In genomic region chr17:5329784-5330557, GRCh38 we compare ENCODE assay signal across 12 cellular contexts. TPM values are rescaled to one million over a fixed set of nuclear protein-coding genes. Genes with fewer than 3 reads are reported as not detected.
A peak's percentile ranks its signal among the peaks of the same experiment; 100 is the strongest.
DNase-seq lines count a peak whose midpoint lies in the region; ATAC-seq lines count a peak whose summit lies in the region.
"Had no signal": no experiment of that assay in that cellular context is flagged by ENCODE, and none has a peak within 500 bp of the region (broad histone marks: within the 10 kb centered on the region; RNA-seq: fewer than 3 reads in every experiment).

No MANE protein-coding gene starts in this region.

- H3K27me3 Mint-ChIP-seq in activated CD4-positive, alpha-beta T cell treated with anti-CD3 and anti-CD28 coated beads, Interleukin-2, amount 10 ng/mL, durations not matched to agents 7 days and 5 days, result no peaks in the 10 kb centered on the region
- no peaks in the 10 kb centered on the region for H3K27me3 Mint-ChIP-seq in central memory CD8-positive, alpha-beta T cell
- no peaks in the 10 kb centered on the region for H3K27me3 Mint-ChIP-seq in stimulated activated memory B cell treated with anti-CD40 and anti-IgM and Interleukin-4, amounts not matched to agents 10 μg/mL and 1 μg/mL and 100 μg/mL, for 72 hours

- peak overlapping the region; percentile 67 for H3K27ac Mint-ChIP-seq in activated CD4-positive, alpha-beta T cell treated with anti-CD3 and anti-CD28 coated beads, Interleukin-2, amount 10 ng/mL, durations not matched to agents 7 days and 5 days
- H3K27ac Mint-ChIP-seq in central memory CD8-positive, alpha-beta T cell (ENCODE audit: low read depth), result peak overlapping the region; percentile 41
- H3K27ac Mint-ChIP-seq in stimulated activated memory B cell treated with anti-CD40 and anti-IgM and Interleukin-4, amounts not matched to agents 10 μg/mL and 1 μg/mL and 100 μg/mL, for 72 hours, result peak overlapping the region; percentile 53

- POLR2A ChIA-PET in activated CD4-positive, alpha-beta T cell treated with anti-CD3 and anti-CD28 coated beads, Interleukin-2, amount 10 ng/mL, durations not matched to agents 7 days and 5 days (lab: Charles Lee), result no interaction called here

- H3K36me3 ChIP-seq in KOPT-K1 (ENCODE audit: insufficient read depth, low read length), result peaks cover 37% of the 10 kb centered on the region

- intact Hi-C loops in sciatic nerve (cut with DNase I), result no loop called here

- peak; percentile 73 for ATAC-seq in central memory CD8-positive, alpha-beta T cell (replicated peaks; ENCODE audit: extremely low read depth, poor library complexity, severe bottlenecking)
- ATAC-seq in stimulated activated memory B cell treated with anti-CD40 and anti-IgM and Interleukin-4, amounts not matched to agents 10 μg/mL and 1 μg/mL and 100 μg/mL, for 72 hours, result peak; percentile 75
- ATAC-seq in sciatic nerve (no peak), HG02852 (IDR thresholded peaks at IDR 0.05; ENCODE audit: unreplicated experiment) (no peak)

- peaks cover 13% of the 10 kb centered on the region for H3K36me3 Mint-ChIP-seq in activated CD4-positive, alpha-beta T cell treated with anti-CD3 and anti-CD28 coated beads, Interleukin-2, amount 10 ng/mL, durations not matched to agents 7 days and 5 days (ENCODE audit: low read depth)
- H3K36me3 Mint-ChIP-seq in central memory CD8-positive, alpha-beta T cell (ENCODE audit: insufficient read depth), result peaks cover 25% of the 10 kb centered on the region
- peaks cover 46% of the 10 kb centered on the region for H3K36me3 Mint-ChIP-seq in stimulated activated memory B cell treated with anti-CD40 and anti-IgM and Interleukin-4, amounts not matched to agents 10 μg/mL and 1 μg/mL and 100 μg/mL, for 72 hours

- DNase-seq in activated CD4-positive, alpha-beta T cell treated with anti-CD3 and anti-CD28 coated beads, Interleukin-2, amount 10 ng/mL, durations not matched to agents 7 days and 5 days, result no peak
- DNase-seq in activated CD4-positive, alpha-beta T cell treated with anti-CD3 and anti-CD28 coated beads, Interleukin-2, amount 50 U/mL, for 4 hours, result no peak
- DNase-seq in central memory CD8-positive, alpha-beta T cell (ENCODE audit: low spot score in 2 of 2), result no peak
- no peak for DNase-seq in substantia nigra (lab: John Stamatoyannopoulos, UW)
- no peak for DNase-seq in sciatic nerve (ENCODE audit: low spot score)
- DNase-seq: NCI-H146; NK-92 treated with Interleukin-12 subunit alpha and Interleukin-12 subunit beta, amount 100 ng/mL, for 24 hours; SW 1271 had no signal

- H3K9me3 ChIP-seq in KOPT-K1 (ENCODE audit: insufficient read depth, low read length, poor library complexity, severe bottlenecking), result no peaks in the 10 kb centered on the region
- H3K9me3 ChIP-seq: thoracic aorta had no signal

- H3K4me1 Mint-ChIP-seq in activated CD4-positive, alpha-beta T cell treated with anti-CD3 and anti-CD28 coated beads, Interleukin-2, amount 10 ng/mL, durations not matched to agents 7 days and 5 days, result peaks cover 22% of the 10 kb centered on the region
- H3K4me1 Mint-ChIP-seq in central memory CD8-positive, alpha-beta T cell, result peaks cover 34% of the 10 kb centered on the region
- H3K4me1 Mint-ChIP-seq in stimulated activated memory B cell treated with anti-CD40 and anti-IgM and Interleukin-4, amounts not matched to agents 10 μg/mL and 1 μg/mL and 100 μg/mL, for 72 hours, result peaks cover 45% of the 10 kb centered on the region

- H3K27ac ChIP-seq in KOPT-K1 (ENCODE audit: low read depth, low read length, poor library complexity, severe bottlenecking), result peak overlapping the region; percentile 46
- H3K27ac ChIP-seq in substantia nigra (ENCODE audit: low read depth, low read length, poor library complexity, severe bottlenecking), result no peak overlapping the region
- H3K27ac ChIP-seq: thoracic aorta had no signal

- H3K4me3 Mint-ChIP-seq in activated CD4-positive, alpha-beta T cell treated with anti-CD3 and anti-CD28 coated beads, Interleukin-2, amount 10 ng/mL, durations not matched to agents 7 days and 5 days, result no peak overlapping the region
- no peak overlapping the region for H3K4me3 Mint-ChIP-seq in central memory CD8-positive, alpha-beta T cell
- no peak overlapping the region for H3K4me3 Mint-ChIP-seq in stimulated activated memory B cell treated with anti-CD40 and anti-IgM and Interleukin-4, amounts not matched to agents 10 μg/mL and 1 μg/mL and 100 μg/mL, for 72 hours

- CTCF ChIA-PET in activated CD4-positive, alpha-beta T cell treated with anti-CD3 and anti-CD28 coated beads, Interleukin-2, amount 10 ng/mL, durations not matched to agents 7 days and 5 days (lab: Charles Lee), result no interaction called here

- no peaks in the 10 kb centered on the region for H3K9me3 Mint-ChIP-seq in activated CD4-positive, alpha-beta T cell treated with anti-CD3 and anti-CD28 coated beads, Interleukin-2, amount 10 ng/mL, durations not matched to agents 7 days and 5 days
- no peaks in the 10 kb centered on the region for H3K9me3 Mint-ChIP-seq in central memory CD8-positive, alpha-beta T cell
- H3K9me3 Mint-ChIP-seq in stimulated activated memory B cell treated with anti-CD40 and anti-IgM and Interleukin-4, amounts not matched to agents 10 μg/mL and 1 μg/mL and 100 μg/mL, for 72 hours, result no peaks in the 10 kb centered on the region

RNA-seq across cellular contexts. Expression of gene RABEP1, which starts 47.9 kb away (rescaled TPM):
- total RNA-seq in activated CD4-positive, alpha-beta T cell treated with anti-CD3 and anti-CD28 coated beads, Interleukin-2, amount 10 ng/mL, durations not matched to agents 7 days and 5 days, result 10 to 100 TPM; 37.6 to 40.4 TPM
- total RNA-seq in sciatic nerve, result 49.1 TPM

Comparison
In these comparisons a context has a peak if more than half of its experiments do, and no peak if none do; other contexts are left out.
1. ATAC-seq: peak in central memory CD8-positive, alpha-beta T cell (single experiment) and stimulated activated memory B cell treated with anti-CD40 and anti-IgM and Interleukin-4, amounts not matched to agents 10 μg/mL and 1 μg/mL and 100 μg/mL, for 72 hours (single experiment); none in sciatic nerve (single experiment) and HG02852 (single experiment).
2. Peak in every context shown above with its lines, with median percentiles within 50 percentile points of each other: H3K27ac Mint-ChIP-seq.